In genomic region chr4:120844528-120844921, GRCh38 we compare ENCODE assay signal across 10 cellular contexts.
A peak's percentile ranks its signal among the peaks of the same experiment; 100 is the strongest.
DNase-seq lines count a peak whose midpoint lies in the region; ATAC-seq, FAIRE-seq and TF ChIP-seq lines count a peak whose summit lies in the region.
"Had no signal": no experiment of that assay in that cellular context is flagged by ENCODE, and none has a peak within 500 bp of the region (broad histone marks: within the 10 kb centered on the region; RNA-seq: fewer than 3 reads in every experiment).

No MANE protein-coding gene starts in this region.

- H2AK5ac ChIP-seq in mesendoderm (ENCODE audit: low read length), result no peak overlapping the region

- H4K8ac ChIP-seq in mesendoderm (ENCODE audit: low read depth, low read length), result no peak overlapping the region

- no peak overlapping the region for H3K56ac ChIP-seq in mesendoderm (ENCODE audit: low read length)

- no peaks in the 10 kb centered on the region for H3K79me1 ChIP-seq in mesendoderm (ENCODE audit: low read length)

- no peak overlapping the region for H3K4me2 ChIP-seq in mesendoderm (ENCODE audit: low read length)
- H3K4me2 ChIP-seq: BLaER1 had no signal

- DNase-seq in GM12865 (ENCODE audit: low read depth) (peak; percentile 74), SJCRH30 (no peak), NCI-H1694 (lab: John Stamatoyannopoulos, UW) (no peak), small intestine (no peak), mesendoderm (no peak)

- no peak overlapping the region for H3K23ac ChIP-seq in mesendoderm (ENCODE audit: low read length)

- no peak overlapping the region for H3K27ac ChIP-seq in SJCRH30
- no peak overlapping the region for H3K27ac ChIP-seq in small intestine (ENCODE audit: low read depth in 1 of 2, low read length in 1 of 2)
- no peak overlapping the region for H3K27ac ChIP-seq in mesendoderm (ENCODE audit: low read depth, low read length)
- H3K27ac ChIP-seq: BLaER1 had no signal

- no peak for FAIRE-seq in small intestine (lab: Jason Lieb, UNC)
- FAIRE-seq: endothelial cell of umbilical vein had no signal

- no peak overlapping the region for H3K4ac ChIP-seq in mesendoderm (ENCODE audit: low read depth, low read length)

- H3K27me3 ChIP-seq in SJCRH30, result no peaks in the 10 kb centered on the region
- no peaks in the 10 kb centered on the region for H3K27me3 ChIP-seq in small intestine (ENCODE audit: control insufficient read depth in 2 of 2, insufficient read depth in 2 of 2, low read length in 2 of 2)
- no peaks in the 10 kb centered on the region for H3K27me3 ChIP-seq in mesendoderm (ENCODE audit: insufficient read depth, low read length, poor library complexity)
- H3K27me3 ChIP-seq: BLaER1 had no signal

- H2BK120ac ChIP-seq in mesendoderm (ENCODE audit: low read depth, low read length), result no peak overlapping the region

- H3K36me3 ChIP-seq in SJCRH30 (no peaks in the 10 kb centered on the region), small intestine (ENCODE audit: control insufficient read depth in 2 of 2, insufficient read depth in 2 of 2, low read length in 2 of 2) (no peaks in the 10 kb centered on the region), mesendoderm (ENCODE audit: control insufficient read depth, insufficient read depth, low read length) (no peaks in the 10 kb centered on the region)
- H3K36me3 ChIP-seq: BLaER1 had no signal

- no peak overlapping the region for H4K5ac ChIP-seq in mesendoderm (ENCODE audit: low read length)

- H3K4me1 ChIP-seq in SJCRH30 (no peaks in the 10 kb centered on the region), small intestine (ENCODE audit: control insufficient read depth in 2 of 2, insufficient read depth in 1 of 2, low read depth in 1 of 2, low read length in 1 of 2) (no peaks in the 10 kb centered on the region), mesendoderm (ENCODE audit: control insufficient read depth, low read depth, low read length) (no peaks in the 10 kb centered on the region)
- H3K4me1 ChIP-seq: BLaER1 had no signal

- ATAC-seq in GM19328 (IDR thresholded peaks at IDR 0.05; ENCODE audit: unreplicated experiment), result peak; percentile 64
- ATAC-seq in HG02852 (IDR thresholded peaks at IDR 0.05; ENCODE audit: unreplicated experiment), result peak; percentile 89
- peak; percentile 89 for ATAC-seq in HG03575 (IDR thresholded peaks at IDR 0.05; ENCODE audit: extremely low read depth, insufficient number of reproducible peaks, low FRiP score, unreplicated experiment)

- H3K18ac ChIP-seq in mesendoderm (ENCODE audit: low read length), result no peak overlapping the region

- no peak for TF ChIP-seq CTCF in GM12865 (IDR thresholded peaks at IDR 0.05; ENCODE audit: insufficient read depth, low read depth, low read length, missing control alignments)

- H3K79me2 ChIP-seq in mesendoderm (ENCODE audit: control insufficient read depth, insufficient read depth, low read length), result no peaks in the 10 kb centered on the region

- H3K4me3 ChIP-seq in GM12865 (ENCODE audit: low read depth, low read length) (no peak overlapping the region), SJCRH30 (no peak overlapping the region), small intestine (ENCODE audit: low read depth in 1 of 2, low read length in 2 of 2) (no peak overlapping the region), mesendoderm (ENCODE audit: low read length) (no peak overlapping the region)
- H3K4me3 ChIP-seq: BLaER1 had no signal

- H3K9ac ChIP-seq in mesendoderm (ENCODE audit: low read length), result no peak overlapping the region
- H3K9ac ChIP-seq: BLaER1 had no signal

- H2BK15ac ChIP-seq in mesendoderm (replicated peaks; ENCODE audit: low read depth), result no peak overlapping the region

- WGBS in small intestine, 3 donors, result 20 to 46% (median 28%) methylated on average over 2 of the region's 2 CpGs
- no CpG with 5 or more reads among the region's 2 CpGs for WGBS in mesendoderm (ENCODE audit: extremely low coverage, insufficient coverage, low lambda C conversion rate)

- no peaks in the 10 kb centered on the region for H3K9me3 ChIP-seq in SJCRH30 (replicated peaks)
- H3K9me3 ChIP-seq in small intestine (ENCODE audit: control insufficient read depth, low read depth), result no peaks in the 10 kb centered on the region

- H2BK5ac ChIP-seq in mesendoderm (ENCODE audit: low read length), result no peak overlapping the region
